In genomic region chr6:64602993-64603392, GRCh38 we compare ENCODE assay signal across 31 cellular contexts.
"Had no signal": no experiment of that assay in that cellular context is flagged by ENCODE, and none has a peak within 500 bp of the region (broad histone marks: within the 10 kb centered on the region; RNA-seq: fewer than 3 reads in every experiment).

No MANE protein-coding gene starts in this region.

- H2AFZ ChIP-seq: neural progenitor cell, parathyroid adenoma had no signal

- DNase-seq: natural killer cell; occipital lobe; ovary; posterior cingulate gyrus; psoas muscle; right cardiac atrium; spleen; stimulated activated CD4-positive, alpha-beta T cell treated with anti-CD3 and anti-CD28 coated beads, Interleukin-12 subunit alpha, Interleukin-12 subunit beta, amount 100 ng/mL, for 4 hours; stimulated activated CD4-positive, alpha-beta T cell treated with anti-CD3 and anti-CD28 coated beads, Interleukin-1b, Interleukin-23, amount 100 ng/mL, for 48 hours; stimulated activated CD4-positive, alpha-beta T cell treated with anti-CD3 and anti-CD28 coated beads, Interleukin-4, amount 100 ng/mL, for 1 hour; stimulated activated CD4-positive, alpha-beta T cell treated with anti-CD3 and anti-CD28 coated beads, Interleukin-4, amount 100 ng/mL, for 4 hours; stimulated activated CD8-positive, alpha-beta memory T cell treated with anti-CD3 and anti-CD28 coated beads, Interleukin-4, amount 100 ng/mL, for 48 hours; stimulated activated naive CD4-positive, alpha-beta T cell; stimulated activated naive CD8-positive, alpha-beta T cell treated with anti-CD3 and anti-CD28 coated beads, Interleukin-15, amount 100 ng/mL, for 72 hours; stimulated activated naive CD8-positive, alpha-beta T cell treated with anti-CD3 and anti-CD28 coated beads, Interleukin-15, Interleukin-2, amounts not matched to agents 100 U/mL and 50 U/mL, for 24 hours; substantia nigra; testis; tibial artery; transverse colon; upper lobe of right lung; uterus had no signal

- H3K4me3 ChIP-seq: neural progenitor cell, ovary, psoas muscle, skin epidermis, smooth muscle cell, spleen, suprapubic skin, testis, tibial artery, transverse colon, upper lobe of right lung, uterus had no signal

- H3K36me3 ChIP-seq: neural progenitor cell, ovary, spleen, suprapubic skin, tibial artery, transverse colon, upper lobe of right lung, uterus had no signal

- H3K9me3 ChIP-seq: ovary, psoas muscle, suprapubic skin, testis, tibial artery, transverse colon, upper lobe of right lung, uterus had no signal

- H3K27ac Mint-ChIP-seq: natural killer cell; nephron; neural progenitor cell; progenitor cell of endocrine pancreas; stimulated activated memory B cell treated with anti-CD40 and anti-IgM and Interleukin-4, amounts not matched to agents 10 μg/mL and 1 μg/mL and 100 μg/mL, for 72 hours; stimulated activated naive CD8-positive, alpha-beta T cell treated with anti-CD3 and anti-CD28 coated beads, Interleukin-15, amount 100 ng/mL, for 72 hours; type B pancreatic cell had no signal

- H3K4me2 ChIP-seq: neural progenitor cell, smooth muscle cell had no signal

- H3K9me3 Mint-ChIP-seq: nephron, neural progenitor cell, type B pancreatic cell had no signal

- H3K79me2 ChIP-seq: parathyroid adenoma had no signal

- H3K27me3 Mint-ChIP-seq: progenitor cell of endocrine pancreas; stimulated activated memory B cell treated with anti-CD40 and anti-IgM and Interleukin-4, amounts not matched to agents 10 μg/mL and 1 μg/mL and 100 μg/mL, for 72 hours; stimulated activated naive CD8-positive, alpha-beta T cell treated with anti-CD3 and anti-CD28 coated beads, Interleukin-15, amount 100 ng/mL, for 72 hours; type B pancreatic cell had no signal

- H3K4me3 Mint-ChIP-seq: natural killer cell; nephron; neural progenitor cell; stimulated activated memory B cell treated with anti-CD40 and anti-IgM and Interleukin-4, amounts not matched to agents 10 μg/mL and 1 μg/mL and 100 μg/mL, for 72 hours; stimulated activated naive CD8-positive, alpha-beta T cell treated with anti-CD3 and anti-CD28 coated beads, Interleukin-15, amount 100 ng/mL, for 72 hours; type B pancreatic cell had no signal

- H3K27me3 ChIP-seq: neural progenitor cell, ovary, spleen, suprapubic skin, testis, tibial artery, transverse colon, upper lobe of right lung, uterus had no signal

- H3K36me3 Mint-ChIP-seq: natural killer cell; neural progenitor cell; stimulated activated memory B cell treated with anti-CD40 and anti-IgM and Interleukin-4, amounts not matched to agents 10 μg/mL and 1 μg/mL and 100 μg/mL, for 72 hours; type B pancreatic cell had no signal

- H3K4me1 Mint-ChIP-seq: natural killer cell; nephron; stimulated activated memory B cell treated with anti-CD40 and anti-IgM and Interleukin-4, amounts not matched to agents 10 μg/mL and 1 μg/mL and 100 μg/mL, for 72 hours; stimulated activated naive CD8-positive, alpha-beta T cell treated with anti-CD3 and anti-CD28 coated beads, Interleukin-15, amount 100 ng/mL, for 72 hours had no signal

- ATAC-seq: natural killer cell; psoas muscle; right cardiac atrium; sciatic nerve; stimulated activated memory B cell treated with anti-CD40 and anti-IgM and Interleukin-4, amounts not matched to agents 10 μg/mL and 1 μg/mL and 100 μg/mL, for 72 hours; stimulated activated naive CD8-positive, alpha-beta T cell treated with anti-CD3 and anti-CD28 coated beads, Interleukin-15, amount 100 ng/mL, for 72 hours; stimulated activated naive CD8-positive, alpha-beta T cell treated with anti-CD3 and anti-CD28 coated beads, Interleukin-15, Interleukin-2, amounts not matched to agents 100 U/mL and 50 U/mL, for 24 hours; upper lobe of right lung had no signal

- H3K9ac ChIP-seq: neural progenitor cell, parathyroid adenoma had no signal

- H3K4me1 ChIP-seq: neural progenitor cell, parathyroid adenoma, psoas muscle, spleen, suprapubic skin, testis, tibial artery, transverse colon, upper lobe of right lung, uterus had no signal

- H3K27ac ChIP-seq: neural progenitor cell, ovary, parathyroid adenoma, psoas muscle, skin epidermis, spleen, suprapubic skin, testis, tibial artery, transverse colon, upper lobe of right lung, uterus had no signal
